Comparison of ENCODE assay signal across 19 cellular contexts in genomic region chr1:33867684-33868083, GRCh38. TPM values are rescaled to one million over a fixed set of nuclear protein-coding genes. Genes with fewer than 3 reads are reported as not detected.
DNase-seq lines count a peak whose midpoint lies in the region; ATAC-seq and TF ChIP-seq lines count a peak whose summit lies in the region.
"Had no signal": no experiment of that assay in that cellular context is flagged by ENCODE, and none has a peak within 500 bp of the region (broad histone marks: within the 10 kb centered on the region; RNA-seq: fewer than 3 reads in every experiment).

No MANE protein-coding gene starts in this region.

- intact Hi-C loops in activated B cell treated with CpG ODN at 0.5 μM for 24 hours (cut with micrococcal nuclease) (no loop called here), natural killer cell (cut with micrococcal nuclease) (no loop called here), posterior vena cava (cut with DNase I) (no loop called here)

- H3K36me3 Mint-ChIP-seq in activated T-cell treated with anti-CD3 and anti-CD28 coated beads, Interleukin-2, amount 50 U/mL, for 72 hours (ENCODE audit: insufficient read depth in 2 of 2) = no peaks in the 10 kb centered on the region
- H3K36me3 Mint-ChIP-seq in activated B cell treated with CpG ODN at 0.5 μM for 24 hours (ENCODE audit: low read depth) (no peaks in the 10 kb centered on the region), natural killer cell (no peaks in the 10 kb centered on the region), progenitor cell of endocrine pancreas (ENCODE audit: insufficient read depth) (no peaks in the 10 kb centered on the region)
- H3K36me3 Mint-ChIP-seq: CD4-positive, CD25-positive, alpha-beta regulatory T cell had no signal

- no peak for ATAC-seq in activated T-cell treated with anti-CD3 and anti-CD28 coated beads, Interleukin-2, amount 50 U/mL, for 72 hours (replicated peaks in 1 of 2)
- ATAC-seq in activated B cell treated with CpG ODN at 0.5 μM for 24 hours (ENCODE audit: low read depth) = no peak
- ATAC-seq in natural killer cell = peak; percentile 26 to 65 (median 40)
- no peak for ATAC-seq in GM21825 (IDR thresholded peaks at IDR 0.05; ENCODE audit: unreplicated experiment)
- ATAC-seq: SK-N-SH treated with all-trans-retinoic acid at 6 μM for 48 hours had no signal

- no peak overlapping the region for H3K4me3 Mint-ChIP-seq in activated T-cell treated with anti-CD3 and anti-CD28 coated beads, Interleukin-2, amount 50 U/mL, for 72 hours
- H3K4me3 Mint-ChIP-seq in activated B cell treated with CpG ODN at 0.5 μM for 24 hours = no peak overlapping the region
- H3K4me3 Mint-ChIP-seq in natural killer cell = peak overlapping the region; percentile 47
- no peak overlapping the region for H3K4me3 Mint-ChIP-seq in progenitor cell of endocrine pancreas (ENCODE audit: low read depth)
- H3K4me3 Mint-ChIP-seq: CD4-positive, CD25-positive, alpha-beta regulatory T cell; IgD-negative memory B cell had no signal

- H3K4me1 Mint-ChIP-seq in activated T-cell treated with anti-CD3 and anti-CD28 coated beads, Interleukin-2, amount 50 U/mL, for 72 hours (ENCODE audit: low read depth) = peaks cover 11% of the 10 kb centered on the region
- H3K4me1 Mint-ChIP-seq in activated B cell treated with CpG ODN at 0.5 μM for 24 hours (no peaks in the 10 kb centered on the region), natural killer cell (peaks cover 33 to 58% of the 10 kb centered on the region in 2 donors), progenitor cell of endocrine pancreas (ENCODE audit: low read depth) (no peaks in the 10 kb centered on the region)
- H3K4me1 Mint-ChIP-seq: CD4-positive, CD25-positive, alpha-beta regulatory T cell; IgD-negative memory B cell had no signal

- peaks cover 0 to 4% of the 10 kb centered on the region in 2 donors for H3K9me3 Mint-ChIP-seq in activated T-cell treated with anti-CD3 and anti-CD28 coated beads, Interleukin-2, amount 50 U/mL, for 72 hours
- H3K9me3 Mint-ChIP-seq in activated B cell treated with CpG ODN at 0.5 μM for 24 hours (no peaks in the 10 kb centered on the region), natural killer cell (no peaks in the 10 kb centered on the region), progenitor cell of endocrine pancreas (ENCODE audit: low read depth) (no peaks in the 10 kb centered on the region)
- H3K9me3 Mint-ChIP-seq: IgD-negative memory B cell had no signal

- peak; percentile 0 for DNase-seq in activated T-cell treated with anti-CD3 and anti-CD28 coated beads for 48 hours (ENCODE audit: low read depth)
- no peak for DNase-seq in activated T-cell treated with anti-CD3 and anti-CD28 coated beads, Interleukin-2, amount 50 U/mL, for 72 hours
- no peak for DNase-seq in activated B cell treated with CpG ODN at 0.5 μM for 24 hours
- no peak for DNase-seq in natural killer cell
- DNase-seq in posterior vena cava (ENCODE audit: low spot score) = no peak
- DNase-seq in progenitor cell of endocrine pancreas (ENCODE audit: low spot score, unreplicated experiment) = no peak
- DNase-seq: CD4-positive, CD25-positive, alpha-beta regulatory T cell; DMS153; DND-41; GM23248; HCEC 1CT; MM.1S; NCI-H2029; NCI-H526 treated with DMSO at 0.1 percent for 48 hours had no signal

- CTCF ChIA-PET in activated B cell treated with CpG ODN at 0.5 μM for 24 hours (lab: Charles Lee) = no interaction called here

- peaks cover 41% of the 10 kb centered on the region for H3K27me3 Mint-ChIP-seq in activated T-cell treated with anti-CD3 and anti-CD28 coated beads, Interleukin-2, amount 50 U/mL, for 72 hours (ENCODE audit: low read depth)
- H3K27me3 Mint-ChIP-seq in activated B cell treated with CpG ODN at 0.5 μM for 24 hours (no peaks in the 10 kb centered on the region), natural killer cell (ENCODE audit: low read depth in 2 of 2) (peaks cover 5 to 16% of the 10 kb centered on the region in 2 donors), progenitor cell of endocrine pancreas (peaks cover 21% of the 10 kb centered on the region)
- H3K27me3 Mint-ChIP-seq: IgD-negative memory B cell had no signal

- TF ChIP-seq CTCF in activated B cell treated with CpG ODN at 0.5 μM for 24 hours (IDR thresholded peaks at IDR 0.05) (no peak), natural killer cell (IDR thresholded peaks at IDR 0.05) (no peak), progenitor cell of endocrine pancreas (IDR thresholded peaks at IDR 0.05; ENCODE audit: unreplicated experiment) (no peak)

- POLR2A ChIA-PET in activated B cell treated with CpG ODN at 0.5 μM for 24 hours (lab: Charles Lee) = no interaction called here

- no peak overlapping the region for H3K27ac Mint-ChIP-seq in activated T-cell treated with anti-CD3 and anti-CD28 coated beads, Interleukin-2, amount 50 U/mL, for 72 hours
- H3K27ac Mint-ChIP-seq in activated B cell treated with CpG ODN at 0.5 μM for 24 hours (peak overlapping the region; percentile 16), natural killer cell (peak overlapping the region in 1 of 2 donors; percentile 70), progenitor cell of endocrine pancreas (no peak overlapping the region)
- H3K27ac Mint-ChIP-seq: CD4-positive, CD25-positive, alpha-beta regulatory T cell; IgD-negative memory B cell had no signal

RNA-seq across cellular contexts. Expression of gene HMGB4, which starts 3.8 kb away (rescaled TPM):
- not detected for total RNA-seq in activated T-cell treated with anti-CD3 and anti-CD28 coated beads, Interleukin-2, amount 50 U/mL, for 72 hours
- total RNA-seq in activated B cell treated with CpG ODN at 0.5 μM for 24 hours (not detected in 2 replicates), natural killer cell (not detected), posterior vena cava (not detected), progenitor cell of endocrine pancreas (not detected in 2 replicates)
- total RNA-seq: A172; CD4-positive, CD25-positive, alpha-beta regulatory T cell; GM23248; NCI-H460 had no signal

Comparison
In these comparisons a context has a peak if more than half of its experiments do, and no peak if none do; other contexts are left out.
1. ATAC-seq: peak in natural killer cell (3 of 3); none in activated T-cell treated with anti-CD3 and anti-CD28 coated beads, Interleukin-2, amount 50 U/mL, for 72 hours (0 of 2), activated B cell treated with CpG ODN at 0.5 μM for 24 hours (single experiment) and GM21825 (single experiment).